13 cellular contexts compared by ENCODE assay signal in genomic region chr19:44781694-44782093, GRCh38. TPM values are rescaled to one million over a fixed set of nuclear protein-coding genes. Genes with fewer than 3 reads are reported as not detected.
"Had no signal": no experiment of that assay in that cellular context is flagged by ENCODE, and none has a peak within 500 bp of the region (broad histone marks: within the 10 kb centered on the region; RNA-seq: fewer than 3 reads in every experiment).

No MANE protein-coding gene starts in this region.

RNA-seq across cellular contexts. Expression of gene CBLC, which starts 4.0 kb away (rescaled TPM):
- total RNA-seq: activated B cell treated with CpG ODN at 0.5 μM for 24 hours; activated CD4-positive, alpha-beta memory T cell treated with anti-CD3 and anti-CD28 coated beads for 36 hours; activated CD4-positive, alpha-beta memory T cell treated with anti-CD3 and anti-CD28 coated beads, Interleukin-2, amount 10 ng/mL, durations not matched to agents 7 days and 5 days; activated CD4-positive, alpha-beta T cell treated with anti-CD3 and anti-CD28 coated beads for 36 hours; activated CD4-positive, alpha-beta T cell treated with anti-CD3 and anti-CD28 coated beads, Interleukin-2, amount 10 ng/mL, durations not matched to agents 24 days and 14 days; activated CD4-positive, alpha-beta T cell treated with anti-CD3 and anti-CD28 coated beads, Interleukin-2, amount 10 ng/mL, durations not matched to agents 7 days and 5 days; activated CD8-positive, alpha-beta memory T cell treated with anti-CD3 and anti-CD28 coated beads for 36 hours; activated CD8-positive, alpha-beta memory T cell treated with anti-CD3 and anti-CD28 coated beads, Interleukin-2, amount 10 ng/mL, durations not matched to agents 7 days and 5 days; activated CD8-positive, alpha-beta T cell treated with anti-CD3 and anti-CD28 coated beads for 36 hours; activated CD8-positive, alpha-beta T cell treated with anti-CD3 and anti-CD28 coated beads, Interleukin-2, amount 10 ng/mL, durations not matched to agents 7 days and 5 days; T-helper 1 cell treated with Interleukin-12 subunit alpha and Interleukin-12 subunit beta and Interleukin-4 antibody, amounts not matched to agents 30 ng/mL and 1 ng/mL, for 36 hours; T-helper 17 cell; T-helper 2 cell treated with Interferon-gamma antibody and Interleukin-4, amounts not matched to agents 100 ng/mL and 5 ng/mL, for 36 hours had no signal

RNA-seq across cellular contexts. Expression of gene BCAM, which starts 27.2 kb away (rescaled TPM):
- total RNA-seq: activated B cell treated with CpG ODN at 0.5 μM for 24 hours; activated CD4-positive, alpha-beta memory T cell treated with anti-CD3 and anti-CD28 coated beads for 36 hours; activated CD4-positive, alpha-beta memory T cell treated with anti-CD3 and anti-CD28 coated beads, Interleukin-2, amount 10 ng/mL, durations not matched to agents 7 days and 5 days; activated CD4-positive, alpha-beta T cell treated with anti-CD3 and anti-CD28 coated beads for 36 hours; activated CD4-positive, alpha-beta T cell treated with anti-CD3 and anti-CD28 coated beads, Interleukin-2, amount 10 ng/mL, durations not matched to agents 24 days and 14 days; activated CD4-positive, alpha-beta T cell treated with anti-CD3 and anti-CD28 coated beads, Interleukin-2, amount 10 ng/mL, durations not matched to agents 7 days and 5 days; activated CD8-positive, alpha-beta memory T cell treated with anti-CD3 and anti-CD28 coated beads for 36 hours; activated CD8-positive, alpha-beta memory T cell treated with anti-CD3 and anti-CD28 coated beads, Interleukin-2, amount 10 ng/mL, durations not matched to agents 7 days and 5 days; activated CD8-positive, alpha-beta T cell treated with anti-CD3 and anti-CD28 coated beads for 36 hours; activated CD8-positive, alpha-beta T cell treated with anti-CD3 and anti-CD28 coated beads, Interleukin-2, amount 10 ng/mL, durations not matched to agents 7 days and 5 days; T-helper 1 cell treated with Interleukin-12 subunit alpha and Interleukin-12 subunit beta and Interleukin-4 antibody, amounts not matched to agents 30 ng/mL and 1 ng/mL, for 36 hours; T-helper 17 cell; T-helper 2 cell treated with Interferon-gamma antibody and Interleukin-4, amounts not matched to agents 100 ng/mL and 5 ng/mL, for 36 hours had no signal
